In genomic region chr15:49848824-49849209, GRCh38 we compare ENCODE assay signal across 15 cellular contexts.
"Had no signal": no experiment of that assay in that cellular context is flagged by ENCODE, and none has a peak within 500 bp of the region (broad histone marks: within the 10 kb centered on the region; RNA-seq: fewer than 3 reads in every experiment).

No MANE protein-coding gene starts in this region.

- ATAC-seq: activated CD8-positive, alpha-beta T cell treated with anti-CD3 and anti-CD28 coated beads, Interleukin-2, amount 10 ng/mL, durations not matched to agents 7 days and 5 days; body of pancreas had no signal

- H3K36me3 ChIP-seq: gastroesophageal sphincter, thyroid gland, vagina had no signal

- H3K4me3 ChIP-seq: body of pancreas, gastroesophageal sphincter, left lung, thyroid gland, vagina had no signal

- H3K9me3 ChIP-seq: gastroesophageal sphincter, thyroid gland, vagina had no signal

- H2AFZ ChIP-seq: parathyroid adenoma had no signal

- DNase-seq: activated CD4-positive, alpha-beta T cell treated with anti-CD3 and anti-CD28 coated beads for 4 hours; activated CD8-positive, alpha-beta memory T cell treated with anti-CD3 and anti-CD28 coated beads, Interleukin-2, amount 50 U/mL, for 48 hours; activated CD8-positive, alpha-beta T cell treated with anti-CD3 and anti-CD28 coated beads, Interleukin-2, amount 10 ng/mL, durations not matched to agents 7 days and 5 days; activated naive CD4-positive, alpha-beta T cell; body of pancreas; dermis blood vessel endothelial cell; endodermal cell; erythroblast; left lung; retina; T-helper 1 cell; thyroid gland had no signal

- H3K4me1 ChIP-seq: body of pancreas, left lung, parathyroid adenoma, thyroid gland had no signal

- H3K9ac ChIP-seq: parathyroid adenoma had no signal

- H3K79me2 ChIP-seq: parathyroid adenoma had no signal

- H3K27ac ChIP-seq: body of pancreas, parathyroid adenoma, thyroid gland had no signal

- H3K27me3 ChIP-seq: body of pancreas, gastroesophageal sphincter, left lung, thyroid gland, vagina had no signal
